Comparison of ENCODE assay signal across 18 cellular contexts in the genomic region with DNA sequence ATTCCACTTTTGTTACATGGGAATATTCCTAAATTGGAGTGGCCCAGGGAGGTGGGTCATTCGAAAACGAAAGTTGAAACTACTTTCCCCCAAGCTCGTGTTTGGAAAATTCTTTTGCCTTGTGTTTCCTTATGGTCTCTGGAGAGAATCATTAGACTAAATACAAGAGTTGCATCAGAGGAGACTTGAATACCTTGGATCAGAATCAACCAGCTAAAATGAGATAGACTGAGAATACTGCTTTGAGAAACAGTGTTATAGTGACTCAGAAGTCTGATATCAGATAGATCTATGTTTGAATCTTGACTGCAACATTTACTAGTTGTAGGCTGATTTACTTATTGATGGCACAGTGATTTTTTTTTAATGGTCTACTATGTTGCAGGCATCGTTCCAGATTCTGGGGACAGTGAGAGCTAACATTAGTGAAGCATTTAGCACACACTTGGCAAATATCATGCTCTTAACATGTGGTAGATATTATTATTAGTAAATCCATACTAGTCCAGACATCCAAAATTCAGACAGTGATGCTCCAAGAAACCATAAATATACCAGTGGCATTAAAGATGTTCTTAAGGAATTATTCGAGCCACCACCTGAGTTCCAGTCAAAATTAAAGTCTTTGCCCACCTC. TPM values are rescaled to one million over a fixed set of nuclear protein-coding genes. Genes with fewer than 3 reads are reported as not detected.
DNase-seq lines count a peak whose midpoint lies in the region; ATAC-seq and TF ChIP-seq lines count a peak whose summit lies in the region.
"Had no signal": no experiment of that assay in that cellular context is flagged by ENCODE, and none has a peak within 500 bp of the region (broad histone marks: within the 10 kb centered on the region; RNA-seq: fewer than 3 reads in every experiment).

No MANE protein-coding gene starts in this region.

- 37% methylated on average over 5 of the region's 5 CpGs for WGBS in esophagus muscularis mucosa
- 7 to 8% methylated on average over 5 of the region's 5 CpGs for WGBS in aorta, 2 donors

- H3K4me1 ChIP-seq in esophagus muscularis mucosa (peaks cover 0 to 6% (median 0%) of the 10 kb centered on the region in 4 donors), aorta (ENCODE audit: control insufficient read depth in 1 of 2, insufficient read depth in 2 of 2, low read length in 2 of 2) (peaks cover 1 to 5% of the 10 kb centered on the region in 2 donors)
- H3K4me1 ChIP-seq: colonic mucosa, SJSA1 had no signal

- H3K27ac ChIP-seq in esophagus muscularis mucosa (replicated peaks in 1 of 4) (no peak overlapping the region), aorta (ENCODE audit: low read depth in 1 of 2, low read length in 2 of 2) (peak overlapping the region; percentile 28 to 82)
- H3K27ac ChIP-seq: colonic mucosa, SJSA1, tibial nerve had no signal

- no peak for TF ChIP-seq EP300 in esophagus muscularis mucosa (IDR thresholded peaks at IDR 0.05)

- no peak for TF ChIP-seq CTCF in esophagus muscularis mucosa (IDR thresholded peaks at IDR 0.05)

- intact Hi-C loops in esophagus muscularis mucosa (cut with DNase I) = no loop called here
- intact Hi-C loops in aorta (cut with DNase I) = no loop called here

- H3K36me3 ChIP-seq in esophagus muscularis mucosa (no peaks in the 10 kb centered on the region), aorta (ENCODE audit: control insufficient read depth in 1 of 2, insufficient read depth in 2 of 2, low read length in 1 of 2) (no peaks in the 10 kb centered on the region)
- H3K36me3 ChIP-seq: colonic mucosa, SJSA1, tibial nerve had no signal

- TF ChIP-seq POLR2A in esophagus muscularis mucosa (IDR thresholded peaks at IDR 0.05; ENCODE audit: low read depth) = no peak

- no peak overlapping the region for H3K4me3 ChIP-seq in esophagus muscularis mucosa
- peak overlapping the region; percentile 14 to 26 for H3K4me3 ChIP-seq in aorta (ENCODE audit: low read length in 2 of 2)
- H3K4me3 ChIP-seq: colonic mucosa, mucosa of descending colon, SJSA1, tibial nerve had no signal

- ATAC-seq in aorta (ENCODE audit: low FRiP score) = peak; percentile 82
- ATAC-seq in HG02885 (IDR thresholded peaks at IDR 0.05; ENCODE audit: poor library complexity, unreplicated experiment) = no peak
- ATAC-seq: left lobe of liver, mucosa of descending colon, PC-3 had no signal

- H3K27me3 ChIP-seq in esophagus muscularis mucosa (no peaks in the 10 kb centered on the region), aorta (ENCODE audit: control insufficient read depth in 1 of 2, insufficient read depth in 2 of 2, low read length in 1 of 2) (no peaks in the 10 kb centered on the region)
- H3K27me3 ChIP-seq: colonic mucosa, SJSA1, tibial nerve had no signal

- peak; percentile 38 for DNase-seq in M059J (ENCODE audit: low read depth)
- peak; percentile 45 for DNase-seq in esophagus muscularis mucosa (ENCODE audit: extremely low spot score)
- DNase-seq in iris pigment epithelial cell (ENCODE audit: low read depth) = peak; percentile 27
- no peak for DNase-seq in aorta
- DNase-seq in stimulated activated CD4-positive, alpha-beta T cell treated with anti-CD3 and anti-CD28 coated beads, Interleukin-4, amount 100 ng/mL, for 24 hours = no peak
- no peak for DNase-seq in HuH-7 (ENCODE audit: low spot score)
- DNase-seq: activated CD4-positive, alpha-beta T cell treated with anti-CD3 and anti-CD28 coated beads, Interleukin-2, amount 50 U/mL, for 4 hours; activated naive CD4-positive, alpha-beta T cell; colonic mucosa; mucosa of descending colon; NCI-H345; PC-3 had no signal

- no peaks in the 10 kb centered on the region for H3K9me3 ChIP-seq in esophagus muscularis mucosa
- H3K9me3 ChIP-seq in aorta (ENCODE audit: control insufficient read depth, low read length) = no peaks in the 10 kb centered on the region
- H3K9me3 ChIP-seq: colonic mucosa, mucosa of descending colon, SJSA1, tibial nerve had no signal

RNA-seq across cellular contexts. Expression of gene ACTN2, which starts 12.9 kb away (rescaled TPM):
- 0.02 TPM in 1 of 2 replicates, not detected in the other for total RNA-seq in M059J (2014; rRNA removed; shearing (Covaris generic))
- total RNA-seq in esophagus muscularis mucosa (10 to 100 TPM in 2 of 4 donors, 1 to 10 TPM in 2; 7.5 to 16.2 (median 10.3) TPM), aorta (10 to 100 TPM; 15.7 to 40.5 TPM)
- 10 to 100 TPM in 1 of 2 donors, 1 to 10 TPM in 1; 3.0 to 40.1 TPM for polyA plus RNA-seq in aorta
- total RNA-seq: left lobe of liver; PC-3; SJSA1; T-helper 2 cell treated with Interferon-gamma antibody and Interleukin-4, amounts not matched to agents 100 ng/mL and 5 ng/mL, for 36 hours had no signal
- polyA plus RNA-seq: BJ had no signal

Comparison
In these comparisons a context has a peak if more than half of its experiments do, and no peak if none do; other contexts are left out.
1. DNase-seq: peak in M059J (single experiment), esophagus muscularis mucosa (single experiment) and iris pigment epithelial cell (single experiment); none in aorta (0 of 2), stimulated activated CD4-positive, alpha-beta T cell treated with anti-CD3 and anti-CD28 coated beads, Interleukin-4, amount 100 ng/mL, for 24 hours (single experiment) and HuH-7 (single experiment).
2. H3K27ac ChIP-seq: peak in aorta (2 of 2); none in esophagus muscularis mucosa (0 of 4).
3. H3K4me3 ChIP-seq: peak in aorta (2 of 2); none in esophagus muscularis mucosa (0 of 4).